In genomic region chr16:9256196-9256595, GRCh38 we compare ENCODE assay signal across 9 cellular contexts.
A peak's percentile ranks its signal among the peaks of the same experiment; 100 is the strongest.
DNase-seq lines count a peak whose midpoint lies in the region; ATAC-seq and TF ChIP-seq lines count a peak whose summit lies in the region.
"Had no signal": no experiment of that assay in that cellular context is flagged by ENCODE, and none has a peak within 500 bp of the region (broad histone marks: within the 10 kb centered on the region; RNA-seq: fewer than 3 reads in every experiment).

No MANE protein-coding gene starts in this region.

- TF ChIP-seq POLR2A in right lobe of liver (IDR thresholded peaks at IDR 0.05) = no peak

- no peak overlapping the region for H3K9ac ChIP-seq in GM23248

- peak; percentile 98 for TF ChIP-seq CTCF in DOHH2 (IDR thresholded peaks at IDR 0.05; ENCODE audit: low read depth, low read length, poor library complexity, severe bottlenecking)
- TF ChIP-seq CTCF in VCaP (conservative IDR thresholded peaks at IDR 0.05) = peak; percentile 50; the same call in 1 of the 2 replicates
- TF ChIP-seq CTCF in right lobe of liver (IDR thresholded peaks at IDR 0.05) = peak; percentile 19 to 44 (median 36)

- H2AFZ ChIP-seq in GM23248 = no peak overlapping the region

- DNase-seq in GM23248 (peak; percentile 16), right lobe of liver (no peak), AG20443 (ENCODE audit: low spot score) (no peak), cerebellar nuclear complex (lab: John Stamatoyannopoulos, UW) (no peak)

- ATAC-seq in right lobe of liver (no peak), HG02970 (IDR thresholded peaks at IDR 0.05; ENCODE audit: low FRiP score, unreplicated experiment) (no peak), GM18909 (IDR thresholded peaks at IDR 0.05; ENCODE audit: poor library complexity, unreplicated experiment) (no peak)

- no peak overlapping the region for H3K4me3 ChIP-seq in DOHH2 (ENCODE audit: low read length)
- no peak overlapping the region for H3K4me3 ChIP-seq in GM23248
- no peak overlapping the region for H3K4me3 ChIP-seq in right lobe of liver
- H3K4me3 ChIP-seq: lung had no signal

- no peaks in the 10 kb centered on the region for H3K9me3 ChIP-seq in DOHH2 (ENCODE audit: control insufficient read depth, insufficient read depth, low read length)
- H3K9me3 ChIP-seq in GM23248 (ENCODE audit: low read depth) = no peaks in the 10 kb centered on the region
- no peaks in the 10 kb centered on the region for H3K9me3 ChIP-seq in right lobe of liver

- no peak overlapping the region for H3K4me2 ChIP-seq in DOHH2 (ENCODE audit: low read length)
- H3K4me2 ChIP-seq in GM23248 (ENCODE audit: unreplicated experiment) = no peak overlapping the region

- intact Hi-C loops in right lobe of liver (cut with DNase I) = loop anchor here in 1 of 2 donors (10.0 kb wide), 1 partner anchor 929 kb away; the partner anchor contains the start of gene GRIN2A

- H3K27ac ChIP-seq in DOHH2 (ENCODE audit: low read depth, low read length) (no peak overlapping the region), GM23248 (no peak overlapping the region), VCaP (no peak overlapping the region), right lobe of liver (no peak overlapping the region)

- no peaks in the 10 kb centered on the region for H3K36me3 ChIP-seq in DOHH2 (ENCODE audit: control insufficient read depth, low read length)
- H3K36me3 ChIP-seq in GM23248 (ENCODE audit: low read depth) = no peaks in the 10 kb centered on the region
- no peaks in the 10 kb centered on the region for H3K36me3 ChIP-seq in right lobe of liver

- no peaks in the 10 kb centered on the region for H3K4me1 ChIP-seq in DOHH2 (ENCODE audit: control insufficient read depth, low read length)
- H3K4me1 ChIP-seq in GM23248 (ENCODE audit: insufficient read depth) = no peaks in the 10 kb centered on the region
- peaks cover 0 to 23% (median 11%) of the 10 kb centered on the region in 4 donors for H3K4me1 ChIP-seq in right lobe of liver

- in situ Hi-C loops in GM23248 (cut with MboI) = no loop called here

- H3K27me3 ChIP-seq in DOHH2 (ENCODE audit: control insufficient read depth, low read length) = no peaks in the 10 kb centered on the region; the same call in 1 of the 2 replicates
- H3K27me3 ChIP-seq in GM23248 (replicated peaks; ENCODE audit: insufficient read depth) = no peaks in the 10 kb centered on the region
- no peaks in the 10 kb centered on the region for H3K27me3 ChIP-seq in right lobe of liver

- no peaks in the 10 kb centered on the region for H3K9me2 ChIP-seq in DOHH2 (replicated peaks; ENCODE audit: control insufficient read depth, low read length)
- H3K9me2 ChIP-seq in GM23248 (ENCODE audit: insufficient read depth) = no peaks in the 10 kb centered on the region

- H3K79me2 ChIP-seq in DOHH2 (ENCODE audit: control insufficient read depth, low read length) = no peaks in the 10 kb centered on the region
- H3K79me2 ChIP-seq in GM23248 (ENCODE audit: insufficient read depth) = no peaks in the 10 kb centered on the region

- H3F3A ChIP-seq in DOHH2 (ENCODE audit: control insufficient read depth, insufficient read depth) = no peaks in the 10 kb centered on the region
- no peaks in the 10 kb centered on the region for H3F3A ChIP-seq in GM23248 (ENCODE audit: insufficient read depth)

- 19 to 23% methylated on average over 6 of the region's 6 CpGs for WGBS in GM23248 (ENCODE audit: low coverage in 1 of 2, low lambda C conversion rate in 2 of 2, missing lambda C conversion rate in 2 of 2), 2 experiments
- 45% methylated on average over 6 of the region's 6 CpGs for WGBS in right lobe of liver (ENCODE audit: insufficient coverage, low coverage, low lambda C conversion rate, missing lambda C conversion rate)

- H4K20me1 ChIP-seq in DOHH2 (ENCODE audit: control insufficient read depth, insufficient read depth, low read depth, low read length) (no peaks in the 10 kb centered on the region), GM23248 (ENCODE audit: insufficient read depth) (no peaks in the 10 kb centered on the region)

Comparison
In these comparisons a context has a peak if more than half of its experiments do, and no peak if none do; other contexts are left out.
1. CTCF ChIP-seq: peak in every context shown above with its lines; median percentile 98 in DOHH2; 50 in VCaP; 36 in right lobe of liver.